In the genomic region with DNA sequence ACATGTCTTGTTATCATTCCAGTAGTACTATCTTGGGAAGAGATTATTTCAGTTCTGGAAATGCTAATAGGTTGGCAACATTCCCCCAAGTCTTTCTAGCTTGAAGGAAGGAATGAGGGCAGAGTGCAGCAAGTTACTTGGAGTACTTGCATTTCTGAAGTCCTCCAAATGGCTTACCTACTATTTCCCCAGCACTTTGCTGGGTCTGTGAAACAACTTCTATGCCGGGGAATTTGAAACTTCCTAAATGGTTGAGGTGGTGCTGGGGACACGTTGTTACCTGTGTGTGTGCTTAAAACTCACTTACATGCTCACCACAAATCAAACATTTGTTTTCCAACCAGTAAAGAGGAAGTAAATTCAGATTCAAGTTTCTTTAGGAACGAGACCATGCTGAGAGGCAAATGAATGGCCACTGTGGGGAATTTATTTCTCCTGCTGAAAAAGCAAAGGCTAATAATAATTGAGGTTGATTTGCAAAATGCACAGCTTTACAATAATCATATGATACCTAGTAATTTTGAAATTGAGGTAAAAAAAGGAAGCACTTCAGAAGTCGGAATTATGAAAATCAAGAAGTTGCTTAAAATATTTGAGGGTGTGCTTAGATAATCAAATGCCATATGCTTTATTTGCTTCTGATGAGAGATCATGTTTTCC, we compare ENCODE assay signal across 14 cellular contexts.
DNase-seq lines count a peak whose midpoint lies in the region; ATAC-seq and TF ChIP-seq lines count a peak whose summit lies in the region.
"Had no signal": no experiment of that assay in that cellular context is flagged by ENCODE, and none has a peak within 500 bp of the region (broad histone marks: within the 10 kb centered on the region; RNA-seq: fewer than 3 reads in every experiment).

No MANE protein-coding gene starts in this region.

- peak overlapping the region; percentile 66; the same call in 1 of the 2 replicates for H2AFZ ChIP-seq in PC-9

- intact Hi-C loops in PC-9 (cut with micrococcal nuclease; ENCODE audit: unreplicated experiment), result loop anchor here (5.0 kb wide), 1 partner anchor 65 kb away; no protein-coding TSS in a partner anchor
- intact Hi-C loops in CD4-positive, alpha-beta T cell (cut with DNase I, micrococcal nuclease), result no loop called here

- no peak for TF ChIP-seq EP300 in upper lobe of left lung (IDR thresholded peaks at IDR 0.05)

- H3K4me1 ChIP-seq in PC-9 (replicated peaks; ENCODE audit: insufficient read depth) (peaks cover 36% of the 10 kb centered on the region), upper lobe of left lung (peaks cover 0 to 4% (median 2%) of the 10 kb centered on the region in 4 donors)

- H3K9me3 ChIP-seq in PC-9 (ENCODE audit: insufficient read depth, low read depth) (peaks cover 11% of the 10 kb centered on the region; the same call in 1 of the 2 replicates), upper lobe of left lung (no peaks in the 10 kb centered on the region)
- no peaks in the 10 kb centered on the region for H3K9me3 ChIP-seq in CD4-positive, alpha-beta T cell (ENCODE audit: control insufficient read depth, low read length)

- H3K4me3 Mint-ChIP-seq in CD4-positive, alpha-beta T cell, result no peak overlapping the region
- H3K4me3 Mint-ChIP-seq: immature natural killer cell had no signal

- DNase-seq in NOMO-1 treated with DMSO at 0.1 percent for 48 hours (lab: John Stamatoyannopoulos, UW; ENCODE audit: unreplicated experiment) (peak; percentile 35), NOMO-1 treated with dmso at 0.1 percent for 144 hours (lab: John Stamatoyannopoulos, UW; ENCODE audit: unreplicated experiment) (no peak), PC-9 (no peak), germinal center (ENCODE audit: low spot score) (peak; percentile 28), upper lobe of left lung (peak in 1 of 2 donors; percentile 48), NCI-H510A (lab: John Stamatoyannopoulos, UW) (no peak)
- no peak for DNase-seq in CD4-positive, alpha-beta T cell
- DNase-seq: ACHN; effector CD4-positive, alpha-beta T cell; immature natural killer cell; NCI-H1436; T-helper 2 cell had no signal

- no peak for TF ChIP-seq POLR2A in upper lobe of left lung (IDR thresholded peaks at IDR 0.05)

- POLR2A ChIA-PET in PC-9 (lab: Charles Lee; ENCODE audit: unreplicated experiment), result no interaction called here
- POLR2A ChIA-PET in CD4-positive, alpha-beta T cell (lab: Charles Lee), result no interaction called here

- H3K27ac ChIP-seq in PC-9 (0 out of 2 replicates have a peak overlapping the region, but pooled peaks have one; percentile 6), upper lobe of left lung (peak overlapping the region in 2 of 4 donors; percentile 28)
- H3K27ac ChIP-seq in CD4-positive, alpha-beta T cell (ENCODE audit: low read depth, low read length), result no peak overlapping the region

- no peaks in the 10 kb centered on the region for H3K79me2 ChIP-seq in PC-9 (ENCODE audit: low read depth)

- no peaks in the 10 kb centered on the region for H3K36me3 Mint-ChIP-seq in CD4-positive, alpha-beta T cell (ENCODE audit: low read depth)
- H3K36me3 Mint-ChIP-seq: immature natural killer cell had no signal

- CTCF ChIA-PET in PC-9 (lab: Charles Lee), result no interaction called here
- CTCF ChIA-PET in CD4-positive, alpha-beta T cell (lab: Charles Lee), result no interaction called here

- no peaks in the 10 kb centered on the region for H3K9me2 ChIP-seq in PC-9 (ENCODE audit: insufficient read depth)

- no TSS peak for BruUV-seq in PC-9 (replicated peaks; lab: Mats Ljungman, UMichigan)

- H4K20me1 ChIP-seq in PC-9 (ENCODE audit: insufficient read depth), result no peaks in the 10 kb centered on the region

- peaks cover 3% of the 10 kb centered on the region for H3K9me3 Mint-ChIP-seq in CD4-positive, alpha-beta T cell
- H3K9me3 Mint-ChIP-seq: immature natural killer cell had no signal

- H3K27ac Mint-ChIP-seq in CD4-positive, alpha-beta T cell, result no peak overlapping the region
- H3K27ac Mint-ChIP-seq: immature natural killer cell had no signal

- H3K27me3 ChIP-seq in PC-9 (ENCODE audit: insufficient read depth, low read depth), result no peaks in the 10 kb centered on the region
- no peaks in the 10 kb centered on the region for H3K27me3 ChIP-seq in upper lobe of left lung
- no peaks in the 10 kb centered on the region for H3K27me3 ChIP-seq in CD4-positive, alpha-beta T cell (ENCODE audit: control insufficient read depth, insufficient read depth, low read length)

- H3F3A ChIP-seq in PC-9 (ENCODE audit: insufficient read depth, low read depth), result peaks cover 13% of the 10 kb centered on the region; the same call in 1 of the 2 replicates

- TF ChIP-seq CTCF in PC-9 (conservative IDR thresholded peaks at IDR 0.05) (no peak), upper lobe of left lung (IDR thresholded peaks at IDR 0.05) (no peak)
- no peak for TF ChIP-seq CTCF in CD4-positive, alpha-beta T cell (IDR thresholded peaks at IDR 0.05)

- no peaks in the 10 kb centered on the region for H3K4me1 Mint-ChIP-seq in CD4-positive, alpha-beta T cell (ENCODE audit: low read depth)
- H3K4me1 Mint-ChIP-seq: immature natural killer cell had no signal

- ATAC-seq in upper lobe of left lung (ENCODE audit: low FRiP score in 2 of 2) (peak; percentile 55 to 85), HG02840 (IDR thresholded peaks at IDR 0.05; ENCODE audit: low FRiP score, unreplicated experiment) (no peak)
- no peak for ATAC-seq in CD4-positive, alpha-beta T cell (ENCODE audit: poor library complexity)
- ATAC-seq: sciatic nerve had no signal

- 31 to 39% methylated on average over 4 of the region's 4 CpGs for WGBS in upper lobe of left lung, 2 donors

- H3K27me3 Mint-ChIP-seq in CD4-positive, alpha-beta T cell, result no peaks in the 10 kb centered on the region

- no peak overlapping the region for H3K4me3 ChIP-seq in PC-9
- peak overlapping the region in 1 of 4 donors; percentile 5 for H3K4me3 ChIP-seq in upper lobe of left lung

- H3K36me3 ChIP-seq in PC-9 (ENCODE audit: low read depth) (0 out of 2 replicates have a peak, but pooled peaks cover 3% of the 10 kb centered on the region), upper lobe of left lung (no peaks in the 10 kb centered on the region)

- no peak overlapping the region for H3K4me2 ChIP-seq in PC-9

Comparison
In these comparisons a context has a peak if more than half of its experiments do, and no peak if none do; other contexts are left out.
1. DNase-seq: peak in NOMO-1 treated with DMSO at 0.1 percent for 48 hours (single experiment) and germinal center (single experiment); none in NOMO-1 treated with dmso at 0.1 percent for 144 hours (single experiment), PC-9 (0 of 2), NCI-H510A (single experiment) and CD4-positive, alpha-beta T cell (0 of 10).
2. ATAC-seq: peak in upper lobe of left lung (2 of 2); none in CD4-positive, alpha-beta T cell (single experiment) and HG02840 (single experiment).